ENCODE assay signal across 8 cellular contexts in genomic region chr5:134503937-134504437, GRCh38. TPM values are rescaled to one million over a fixed set of nuclear protein-coding genes. Genes with fewer than 3 reads are reported as not detected.
A peak's percentile ranks its signal among the peaks of the same experiment; 100 is the strongest.
DNase-seq lines count a peak whose midpoint lies in the region; ATAC-seq and TF ChIP-seq lines count a peak whose summit lies in the region.

No MANE protein-coding gene starts in this region.

- no peak for ATAC-seq in natural killer cell treated with Interleukin-12 subunit alpha and Interleukin-12 subunit beta and Interleukin-15 and Interleukin-18, amount 100 ng/mL, for 72 hours

- DNase-seq in CD14-positive monocyte (ENCODE audit: low spot score) (no peak), LHCN-M2 (ENCODE audit: low read depth) (peak; percentile 65), chondrocyte (ENCODE audit: low spot score) (no peak), SIG-M5 (lab: John Stamatoyannopoulos, UW) (no peak), OCI-M1 (lab: John Stamatoyannopoulos, UW) (no peak), cerebellar cortex (ENCODE audit: low spot score) (no peak), cerebellum (ENCODE audit: low spot score) (no peak)
- DNase-seq in natural killer cell treated with Interleukin-12 subunit alpha and Interleukin-12 subunit beta and Interleukin-15 and Interleukin-18, amount 100 ng/mL, for 72 hours (ENCODE audit: low spot score), result no peak

- H3K4me3 Mint-ChIP-seq in CD14-positive monocyte (peak overlapping the region in 1 of 2 donors; percentile 53), chondrocyte (ENCODE audit: unreplicated experiment) (no peak overlapping the region)
- peak overlapping the region; percentile 85 for H3K4me3 Mint-ChIP-seq in natural killer cell treated with Interleukin-12 subunit alpha and Interleukin-12 subunit beta and Interleukin-15 and Interleukin-18, amount 100 ng/mL, for 72 hours

- H3K9me3 Mint-ChIP-seq in CD14-positive monocyte (no peaks in the 10 kb centered on the region), chondrocyte (ENCODE audit: low read depth) (no peaks in the 10 kb centered on the region)
- H3K9me3 Mint-ChIP-seq in natural killer cell treated with Interleukin-12 subunit alpha and Interleukin-12 subunit beta and Interleukin-15 and Interleukin-18, amount 100 ng/mL, for 72 hours, result no peaks in the 10 kb centered on the region

- intact Hi-C loops in CD14-positive monocyte (cut with micrococcal nuclease), result no loop called here

- H3K27me3 Mint-ChIP-seq in CD14-positive monocyte (ENCODE audit: low read depth in 3 of 3), result peaks cover 0 to 6% (median 1%) of the 10 kb centered on the region in 3 donors
- H3K27me3 Mint-ChIP-seq in chondrocyte (ENCODE audit: low read depth), result no peaks in the 10 kb centered on the region
- H3K27me3 Mint-ChIP-seq in natural killer cell treated with Interleukin-12 subunit alpha and Interleukin-12 subunit beta and Interleukin-15 and Interleukin-18, amount 100 ng/mL, for 72 hours, result no peaks in the 10 kb centered on the region

- H3K4me1 Mint-ChIP-seq in CD14-positive monocyte (peaks cover 23% of the 10 kb centered on the region), chondrocyte (ENCODE audit: low read depth) (peaks cover 34% of the 10 kb centered on the region)
- H3K4me1 Mint-ChIP-seq in natural killer cell treated with Interleukin-12 subunit alpha and Interleukin-12 subunit beta and Interleukin-15 and Interleukin-18, amount 100 ng/mL, for 72 hours (ENCODE audit: low read depth in 2 of 2), result peaks cover 25 to 26% of the 10 kb centered on the region in 2 donors

- TF ChIP-seq CTCF in CD14-positive monocyte (IDR thresholded peaks at IDR 0.05) (no peak), chondrocyte (IDR thresholded peaks at IDR 0.05) (no peak)

- no peaks in the 10 kb centered on the region for H3K36me3 Mint-ChIP-seq in CD14-positive monocyte
- H3K36me3 Mint-ChIP-seq in chondrocyte (ENCODE audit: low read depth), result no peaks in the 10 kb centered on the region
- H3K36me3 Mint-ChIP-seq in natural killer cell treated with Interleukin-12 subunit alpha and Interleukin-12 subunit beta and Interleukin-15 and Interleukin-18, amount 100 ng/mL, for 72 hours, result no peaks in the 10 kb centered on the region

- H3K27ac Mint-ChIP-seq in CD14-positive monocyte, result peak overlapping the region in 5 of 7 donors; percentile 32 to 84 (median 57)
- peak overlapping the region; percentile 91 for H3K27ac Mint-ChIP-seq in chondrocyte (ENCODE audit: unreplicated experiment)
- H3K27ac Mint-ChIP-seq in natural killer cell treated with Interleukin-12 subunit alpha and Interleukin-12 subunit beta and Interleukin-15 and Interleukin-18, amount 100 ng/mL, for 72 hours, result peak overlapping the region; percentile 97 to 99

RNA-seq across cellular contexts. Expression of gene JADE2, which starts 21.5 kb away (rescaled TPM):
- polyA plus RNA-seq in CD14-positive monocyte, result 1 to 10 TPM; 2.1 to 3.1 TPM
- 34.0 and 34.4 TPM in 2 replicates for total RNA-seq in LHCN-M2 (2014; rRNA removed)
- polyA plus RNA-seq in LHCN-M2 (2012), result 12.3 TPM
- 16.3 to 17.6 TPM (median 16.8 TPM) in 3 replicates for total RNA-seq in chondrocyte
- 10 to 100 TPM; 45.2 to 70.8 TPM for total RNA-seq in natural killer cell treated with Interleukin-12 subunit alpha and Interleukin-12 subunit beta and Interleukin-15 and Interleukin-18, amount 100 ng/mL, for 72 hours
- 4.5 TPM for total RNA-seq in cerebellum
